In genomic region chr14:22978873-22979671, GRCh38 we compare ENCODE assay signal across 1 cellular context.
TF ChIP-seq lines count a peak whose summit lies in the region.

No MANE protein-coding gene starts in this region.

TF ChIP-seq in IMR-90, 13 proteins besides CTCF, POLR2A, EP300 and RAD21:
- TF ChIP-seq FOS (IDR thresholded peaks at IDR 0.05; ENCODE audit: low read depth, low read length) (no peak), MAZ (IDR thresholded peaks at IDR 0.05; ENCODE audit: borderline replicate concordance, low read depth, low read length) (no peak), BHLHE40 (IDR thresholded peaks at IDR 0.05; ENCODE audit: low read depth, low read length) (no peak), ELK1 (IDR thresholded peaks at IDR 0.05; ENCODE audit: borderline replicate concordance, low read depth, low read length) (no peak), CHD1 (IDR thresholded peaks at IDR 0.05; ENCODE audit: low read depth, low read length) (no peak)
